In the genomic region with DNA sequence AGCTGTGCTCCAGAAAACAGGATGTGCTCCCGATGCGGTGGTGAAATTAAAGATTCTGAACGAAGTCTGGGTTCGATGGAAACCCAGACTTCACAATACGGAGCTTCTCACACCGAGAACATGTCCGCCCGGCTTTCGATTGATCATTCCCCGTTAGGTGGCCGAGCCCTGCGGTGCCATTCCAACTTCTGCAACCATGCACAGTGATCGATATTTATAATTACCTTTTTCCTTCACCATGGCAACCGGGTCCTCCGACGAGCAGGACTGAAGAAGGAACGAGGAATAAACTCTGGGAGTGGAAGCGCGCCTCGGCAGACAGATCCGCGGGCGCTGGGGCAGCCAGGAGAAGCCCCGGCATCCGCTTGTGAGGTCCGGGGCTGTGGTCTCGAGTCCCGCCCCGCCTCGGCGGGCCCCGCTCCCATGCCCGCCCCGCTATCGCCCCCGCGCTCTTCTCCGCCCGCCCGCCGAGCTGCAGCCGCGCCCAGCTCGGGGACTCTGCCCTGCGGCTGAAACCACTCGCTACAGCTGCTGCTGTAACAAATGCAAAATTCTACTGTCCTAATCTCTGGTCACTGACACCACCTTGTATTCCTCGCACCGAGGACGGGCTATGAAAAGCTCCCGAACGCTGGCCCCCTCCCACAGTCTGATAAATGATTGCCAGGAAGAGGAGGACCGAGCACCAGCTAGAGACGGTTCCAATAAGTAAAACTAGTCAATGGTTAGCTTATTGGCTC, we compare ENCODE assay signal across 9 cellular contexts. TPM values are rescaled to one million over a fixed set of nuclear protein-coding genes. Genes with fewer than 3 reads are reported as not detected.
DNase-seq lines count a peak whose midpoint lies in the region; ATAC-seq and TF ChIP-seq lines count a peak whose summit lies in the region.
"Had no signal": no experiment of that assay in that cellular context is flagged by ENCODE, and none has a peak within 500 bp of the region (broad histone marks: within the 10 kb centered on the region; RNA-seq: fewer than 3 reads in every experiment).

No MANE protein-coding gene starts in this region.

- peak overlapping the region; percentile 73 for H3K4me3 Mint-ChIP-seq in MCF 10A (ENCODE audit: unreplicated experiment)

- TF ChIP-seq CTCF in RWPE1 (conservative IDR thresholded peaks at IDR 0.05; ENCODE audit: low read depth): no peak
- no peak for TF ChIP-seq CTCF in MCF 10A (IDR thresholded peaks at IDR 0.05; ENCODE audit: unreplicated experiment)

- no TSS peak for BruUV-seq in MCF 10A (replicated peaks; lab: Mats Ljungman, UMichigan)

- no peak overlapping the region for H3K27ac Mint-ChIP-seq in MCF 10A (ENCODE audit: low read depth, unreplicated experiment)

- H3K36me3 Mint-ChIP-seq in MCF 10A (ENCODE audit: insufficient read depth, unreplicated experiment): no peaks in the 10 kb centered on the region

- ATAC-seq in HG02943 (IDR thresholded peaks at IDR 0.05; ENCODE audit: low read depth, unreplicated experiment): peak; percentile 68

- H3K4me1 Mint-ChIP-seq in MCF 10A (ENCODE audit: insufficient read depth, unreplicated experiment): peaks cover 64% of the 10 kb centered on the region

- DNase-seq in NCI-H82 (lab: John Stamatoyannopoulos, UW) (peak; percentile 2), NCI-H82 treated with DMSO at 0.1 percent for 48 hours (lab: John Stamatoyannopoulos, UW; ENCODE audit: unreplicated experiment) (no peak), RWPE1 (ENCODE audit: low spot score) (peak; percentile 51), MCF 10A (ENCODE audit: unreplicated experiment) (no peak), islet precursor cell (peak; percentile 90)
- peak; percentile 30 to 50 for DNase-seq in stimulated activated CD4-positive, alpha-beta T cell treated with anti-CD3 and anti-CD28 coated beads, Interleukin-2, amount 100 ng/mL, for 24 hours
- DNase-seq in effector CD8-positive, alpha-beta T cell (lab: John Stamatoyannopoulos, UW): no peak
- DNase-seq: DND-41 had no signal

- no peaks in the 10 kb centered on the region for H3K27me3 Mint-ChIP-seq in MCF 10A (ENCODE audit: insufficient read depth, unreplicated experiment)

- intact Hi-C loops in MCF 10A (cut with micrococcal nuclease): loop anchor here (5.0 kb wide), 3 partner anchors 50 to 135 kb away; no protein-coding TSS in a partner anchor

- peak overlapping the region; percentile 53 for H3K27ac ChIP-seq in RWPE1

- CTCF ChIA-PET in RWPE1 (lab: Yijun Ruan, JAX) (interaction anchor here (0.6 to 0.7 kb wide), 2 partner anchors 105 to 185 kb away, joined by 3 to 5 read pairs; no protein-coding TSS in a partner anchor), MCF 10A (lab: Yijun Ruan, JAX) (interaction anchor here (0.8 to 1.5 kb wide), 3 partner anchors 71 to 80 kb away, joined by 3 to 7 read pairs (median 3); no protein-coding TSS in a partner anchor)

- no peaks in the 10 kb centered on the region for H3K9me3 Mint-ChIP-seq in MCF 10A (ENCODE audit: unreplicated experiment)

- POLR2A ChIA-PET in RWPE1 (lab: Yijun Ruan, JAX; ENCODE audit: low non-redundant PET): no interaction called here
- POLR2A ChIA-PET in MCF 10A (lab: Yijun Ruan, JAX): interaction anchor here (0.5 to 5.3 kb wide), 16 partner anchors 8 to 460 kb away, joined by 3 to 35 read pairs (median 3); no protein-coding TSS in a partner anchor

RNA-seq across cellular contexts. Expression of a gene that starts 26.2 kb away (rescaled TPM):
- 94.5 and 105 TPM in 2 replicates for total RNA-seq in MCF 10A (2022)

Comparison
In these comparisons a context has a peak if more than half of its experiments do, and no peak if none do; other contexts are left out.
1. DNase-seq: peak in NCI-H82 (single experiment), RWPE1 (single experiment), islet precursor cell (single experiment) and stimulated activated CD4-positive, alpha-beta T cell treated with anti-CD3 and anti-CD28 coated beads, Interleukin-2, amount 100 ng/mL, for 24 hours (2 of 2); none in NCI-H82 treated with DMSO at 0.1 percent for 48 hours (single experiment), MCF 10A (single experiment) and effector CD8-positive, alpha-beta T cell (single experiment).